Comparison of ENCODE assay signal across 18 cellular contexts in genomic region chr4:128039568-128039967, GRCh38. TPM values are rescaled to one million over a fixed set of nuclear protein-coding genes. Genes with fewer than 3 reads are reported as not detected.
DNase-seq lines count a peak whose midpoint lies in the region; ATAC-seq, FAIRE-seq and TF ChIP-seq lines count a peak whose summit lies in the region.
"Had no signal": no experiment of that assay in that cellular context is flagged by ENCODE, and none has a peak within 500 bp of the region (broad histone marks: within the 10 kb centered on the region; RNA-seq: fewer than 3 reads in every experiment).

No MANE protein-coding gene starts in this region.

- H2AFZ ChIP-seq in K562 (ENCODE audit: low read depth, low read length), result no peak overlapping the region

- intact Hi-C loops in K562 (cut with micrococcal nuclease), result no loop called here

- no peak overlapping the region for H3K27ac ChIP-seq in K562 (ENCODE audit: extremely low read depth, low read depth, low read length)

- no peak for TF ChIP-seq EP300 in K562 (IDR thresholded peaks at IDR 0.05; ENCODE audit: low read length)

- no peaks in the 10 kb centered on the region for H3K4me1 ChIP-seq in K562 (replicated peaks in 1 of 2; ENCODE audit: control insufficient read depth in 2 of 2, insufficient read depth in 2 of 2, low read length in 2 of 2)
- H3K4me1 ChIP-seq: HAP-1 had no signal

- H3K36me3 Mint-ChIP-seq in activated CD8-positive, alpha-beta memory T cell treated with anti-CD3 and anti-CD28 coated beads, Interleukin-2, amount 10 ng/mL, durations not matched to agents 7 days and 5 days, result peaks cover 4% of the 10 kb centered on the region
- H3K36me3 Mint-ChIP-seq: CD4-positive, alpha-beta memory T cell had no signal

- H3K27ac Mint-ChIP-seq in activated CD8-positive, alpha-beta memory T cell treated with anti-CD3 and anti-CD28 coated beads, Interleukin-2, amount 10 ng/mL, durations not matched to agents 7 days and 5 days, result no peak overlapping the region

- H3K36me3 ChIP-seq in K562 (ENCODE audit: control insufficient read depth, insufficient read depth, low read length), result 0 out of 3 replicates have a peak, but pooled peaks cover 4% of the 10 kb centered on the region
- H3K36me3 ChIP-seq: HAP-1 had no signal

- H3K27me3 ChIP-seq in K562 (ENCODE audit: control insufficient read depth in 2 of 2, insufficient read depth in 2 of 2, low read length in 2 of 2), result no peaks in the 10 kb centered on the region

- TF ChIP-seq RAD21 in K562 (CRISPR knock-in tag; conservative IDR thresholded peaks at IDR 0.05 in 1 of 2, IDR thresholded peaks at IDR 0.05 in 1 of 2), result no peak

- H3K4me3 Mint-ChIP-seq in activated CD8-positive, alpha-beta memory T cell treated with anti-CD3 and anti-CD28 coated beads, Interleukin-2, amount 10 ng/mL, durations not matched to agents 7 days and 5 days, result no peak overlapping the region
- H3K4me3 Mint-ChIP-seq: CD4-positive, alpha-beta memory T cell had no signal

- CTCF ChIA-PET in K562 (lab: Yijun Ruan, JAX; ENCODE audit: low intra/inter-chr PET ratio), result no interaction called here
- CTCF ChIA-PET in activated CD8-positive, alpha-beta memory T cell treated with anti-CD3 and anti-CD28 coated beads, Interleukin-2, amount 10 ng/mL, durations not matched to agents 7 days and 5 days (lab: Charles Lee), result no interaction called here

- H3K4me2 ChIP-seq in K562 (ENCODE audit: insufficient read depth, low read length), result no peak overlapping the region

- no peaks in the 10 kb centered on the region for H3K9me3 Mint-ChIP-seq in activated CD8-positive, alpha-beta memory T cell treated with anti-CD3 and anti-CD28 coated beads, Interleukin-2, amount 10 ng/mL, durations not matched to agents 7 days and 5 days (ENCODE audit: low read depth)
- H3K9me3 Mint-ChIP-seq: CD4-positive, alpha-beta memory T cell had no signal

- H4K20me1 ChIP-seq in K562 (replicated peaks; ENCODE audit: control insufficient read depth, insufficient read depth, low read length), result no peaks in the 10 kb centered on the region

- no peak for TF ChIP-seq CTCF in K562 (IDR thresholded peaks at IDR 0.05 in 2 of 3, conservative IDR thresholded peaks at IDR 0.05 in 1 of 3; ENCODE audit: insufficient read depth in 2 of 3, low read depth in 1 of 3, low read length in 3 of 3)

- no peaks in the 10 kb centered on the region for H3K79me2 ChIP-seq in K562 (ENCODE audit: control insufficient read depth, insufficient read depth, low read length)

- TF ChIP-seq POLR2A in GM12891 (IDR thresholded peaks at IDR 0.05; ENCODE audit: low read depth, low read length) (no peak), K562 (conservative IDR thresholded peaks at IDR 0.05) (no peak)

- POLR2A ChIA-PET in K562 (lab: Yijun Ruan, JAX), result no interaction called here

- in situ Hi-C loops in K562 (cut with MboI), result no loop called here

- no peak for ATAC-seq in K562
- ATAC-seq in activated CD8-positive, alpha-beta memory T cell treated with anti-CD3 and anti-CD28 coated beads, Interleukin-2, amount 10 ng/mL, durations not matched to agents 7 days and 5 days, result no peak

- FAIRE-seq in A204.1 (lab: Jason Lieb, UNC) (peak; percentile 9), GM12891 (lab: Jason Lieb, UNC) (peak; percentile 16), K562 (lab: Jason Lieb, UNC) (peak; percentile 19)
- FAIRE-seq: GM12892, H54 had no signal

- H3K27me3 Mint-ChIP-seq in activated CD8-positive, alpha-beta memory T cell treated with anti-CD3 and anti-CD28 coated beads, Interleukin-2, amount 10 ng/mL, durations not matched to agents 7 days and 5 days, result no peaks in the 10 kb centered on the region
- H3K27me3 Mint-ChIP-seq: CD4-positive, alpha-beta memory T cell had no signal

- no peaks in the 10 kb centered on the region for H3K9me1 ChIP-seq in K562 (ENCODE audit: control insufficient read depth, insufficient read depth, low read length)

- no peak overlapping the region for H3K4me3 ChIP-seq in K562
- H3K4me3 ChIP-seq: HAP-1 had no signal

- BruUV-seq in K562 (replicated peaks; lab: Mats Ljungman, UMichigan), result no TSS peak

- no peaks in the 10 kb centered on the region for H3K4me1 Mint-ChIP-seq in activated CD8-positive, alpha-beta memory T cell treated with anti-CD3 and anti-CD28 coated beads, Interleukin-2, amount 10 ng/mL, durations not matched to agents 7 days and 5 days
- H3K4me1 Mint-ChIP-seq: CD4-positive, alpha-beta memory T cell had no signal

- no peaks in the 10 kb centered on the region for H3K9me3 ChIP-seq in K562 (replicated peaks; ENCODE audit: control insufficient read depth, insufficient read depth, low read depth, low read length)
- H3K9me3 ChIP-seq: HAP-1 had no signal

- DNase-seq in GM12891 (ENCODE audit: insufficient read length, low spot score), result no peak
- no peak for DNase-seq in K562 (ENCODE audit: extremely low read depth in 1 of 4, low spot score in 3 of 4)
- no peak for DNase-seq in DMS153 (lab: John Stamatoyannopoulos, UW)
- DNase-seq in SW480 (ENCODE audit: low spot score), result no peak
- no peak for DNase-seq in activated CD8-positive, alpha-beta memory T cell treated with anti-CD3 and anti-CD28 coated beads, Interleukin-2, amount 10 ng/mL, durations not matched to agents 7 days and 5 days
- DNase-seq: 8988T; C1 segment of cervical spinal cord; Calu3; CD4-positive, alpha-beta memory T cell; COR-L47; DMS79; EL; GF-D8; GOT3 had no signal

- H3K9ac ChIP-seq in K562 (ENCODE audit: insufficient read depth in 1 of 2, low read depth in 2 of 2, low read length in 2 of 2), result no peak overlapping the region

- WGBS in K562 (ENCODE audit: insufficient coverage, low coverage, missing lambda C conversion rate), result 44% methylated on average over 1 of the region's 1 CpG

TF ChIP-seq in GM12891, 5 proteins besides CTCF, POLR2A, EP300 and RAD21:
- no peak for TF ChIP-seq SPI1 (IDR thresholded peaks at IDR 0.05; ENCODE audit: low read depth, low read length)
- TF ChIP-seq PAX5 (IDR thresholded peaks at IDR 0.05; ENCODE audit: insufficient read depth, low read length, severe bottlenecking), result no peak
- TF ChIP-seq POLR2AphosphoS5 (IDR thresholded peaks at IDR 0.05; ENCODE audit: low read depth, low read length), result no peak
- TF ChIP-seq TAF1 (IDR thresholded peaks at IDR 0.05; ENCODE audit: low read depth, low read length), result no peak
- no peak for TF ChIP-seq POU2F2 (IDR thresholded peaks at IDR 0.05; ENCODE audit: low read depth, low read length)

TF ChIP-seq in K562, 482 proteins besides CTCF, POLR2A, EP300 and RAD21:
- TF ChIP-seq SLC30A9 (CRISPR knock-in tag; IDR thresholded peaks at IDR 0.05) (no peak), MEIS2 (IDR thresholded peaks at IDR 0.05; ENCODE audit: partially characterized antibody) (peak; percentile 73), PBX2 (CRISPR knock-in tag; IDR thresholded peaks at IDR 0.05; ENCODE audit: low read depth) (no peak), PBX2 (tag; conservative IDR thresholded peaks at IDR 0.05; ENCODE audit: low read depth) (peak; percentile 55), PKNOX1 (IDR thresholded peaks at IDR 0.05) (peak; percentile 42; the same call in 1 of the 2 replicates)
TF ChIP-seq in K562: peak in this region for 3.

RNA-seq across cellular contexts. Expression of gene LARP1B, which starts 21.5 kb away (rescaled TPM):
- polyA plus RNA-seq in GM12891 (2012; ENCODE audit: low read depth, missing spikeins), result 10.0 TPM
- total RNA-seq in K562 (2011; cell fraction: chromatin; rRNA removed; ENCODE audit: low replicate concordance), result 31.7 and 123 TPM in 2 replicates
- 17.0 and 23.0 TPM in 2 replicates for total RNA-seq in K562 (2011; cell fraction: nucleolus; rRNA removed)
- 47.8 and 64.4 TPM in 2 replicates for total RNA-seq in K562 (2011; cell fraction: nucleoplasm; rRNA removed)
- total RNA-seq in K562 (2014; rRNA removed) (35.9 and 41.6 TPM in 2 replicates), K562 (2014; rRNA removed; fragmentation: Illumina TruSeq; extraction: Trizol) (59.7 and 71.6 TPM in 2 replicates), K562 (2015; rRNA removed; fragmentation: Illumina TruSeq; extraction: Trizol) (54.9 and 57.3 TPM in 2 replicates), K562 (2021) (32.9 and 37.9 TPM in 2 replicates)
- polyA plus RNA-seq in K562 (2011; rRNA removed) (31.0 and 36.2 TPM in 2 replicates), K562 (2014; fragmentation: Illumina TruSeq; extraction: Trizol) (44.1 and 46.6 TPM in 2 replicates), K562 (2014; fragmentation: Nextera tagmentation; extraction: Ambion mirVana) (10 to 100 TPM; 19.2 to 25.4 TPM), K562 (2014; rRNA removed) (33.2 and 35.4 TPM in 2 replicates)
- 5.4 and 11.0 TPM in 2 replicates for polyA plus RNA-seq in K562 (2011; cell fraction: cytosol; rRNA removed)
- polyA plus RNA-seq in K562 (2011; cell fraction: nucleus; rRNA removed), result 16.3 and 26.4 TPM in 2 replicates
- polyA plus RNA-seq in K562 (2012), result 21.6 and 22.4 TPM in 2 replicates
- 45.7 and 51.8 TPM in 2 replicates for polyA minus RNA-seq in K562 (2011; rRNA and poly(A)+ RNA removed)
- polyA minus RNA-seq in K562 (2011; cell fraction: cytosol; rRNA and poly(A)+ RNA removed), result 13.3 and 19.5 TPM in 2 replicates
- 22.1 and 43.1 TPM in 2 replicates for polyA minus RNA-seq in K562 (2011; cell fraction: nucleus; rRNA and poly(A)+ RNA removed)
- total RNA-seq in activated CD8-positive, alpha-beta memory T cell treated with anti-CD3 and anti-CD28 coated beads, Interleukin-2, amount 10 ng/mL, durations not matched to agents 7 days and 5 days, result 10 to 100 TPM; 13.4 to 15.3 TPM
